Comparison of ENCODE assay signal across 10 cellular contexts in genomic region chr5:160166069-160166972, GRCh38. TPM values are rescaled to one million over a fixed set of nuclear protein-coding genes. Genes with fewer than 3 reads are reported as not detected.
A peak's percentile ranks its signal among the peaks of the same experiment; 100 is the strongest.
DNase-seq lines count a peak whose midpoint lies in the region; ATAC-seq, FAIRE-seq and TF ChIP-seq lines count a peak whose summit lies in the region.
"Had no signal": no experiment of that assay in that cellular context is flagged by ENCODE, and none has a peak within 500 bp of the region (broad histone marks: within the 10 kb centered on the region; RNA-seq: fewer than 3 reads in every experiment).

No MANE protein-coding gene starts in this region.

- POLR2A ChIA-PET in Panc1 (lab: Charles Lee), result no interaction called here
- POLR2A ChIA-PET in endothelial cell of umbilical vein (lab: Charles Lee), result no interaction called here

- H3K36me3 ChIP-seq in BLaER1 treated with 17β-estradiol and CSF1 and Interleukin-3, amounts not matched to agents 10 nM and 100 nM, result no peaks in the 10 kb centered on the region
- H3K36me3 ChIP-seq in Panc1 (ENCODE audit: control insufficient read depth, insufficient read depth, low read length) (no peaks in the 10 kb centered on the region), endothelial cell of umbilical vein (ENCODE audit: control insufficient read depth in 2 of 2, extremely low read depth in 1 of 2, insufficient read depth in 2 of 2, low read length in 2 of 2) (no peaks in the 10 kb centered on the region), rectal smooth muscle tissue (ENCODE audit: control insufficient read depth, insufficient read depth, low read length) (no peaks in the 10 kb centered on the region)

- no peaks in the 10 kb centered on the region for H3K9me3 ChIP-seq in BLaER1 treated with 17β-estradiol and CSF1 and Interleukin-3, amounts not matched to agents 10 nM and 100 nM (replicated peaks in 1 of 11)
- no peaks in the 10 kb centered on the region for H3K9me3 ChIP-seq in Panc1 (ENCODE audit: control insufficient read depth, insufficient read depth, low read depth, low read length)
- no peaks in the 10 kb centered on the region for H3K9me3 ChIP-seq in endothelial cell of umbilical vein (replicated peaks; ENCODE audit: control insufficient read depth, insufficient read depth, low read length)

- peaks cover 70 to 98% (median 88%) of the 10 kb centered on the region in 10 experiments for H3K4me1 ChIP-seq in BLaER1 treated with 17β-estradiol and CSF1 and Interleukin-3, amounts not matched to agents 10 nM and 100 nM
- H3K4me1 ChIP-seq in Panc1 (ENCODE audit: control insufficient read depth, insufficient read depth, low read length), result peaks cover 24% of the 10 kb centered on the region
- peaks cover 44% of the 10 kb centered on the region for H3K4me1 ChIP-seq in endothelial cell of umbilical vein (ENCODE audit: control insufficient read depth, extremely low read depth, insufficient read depth, low read length)
- H3K4me1 ChIP-seq in rectal smooth muscle tissue (ENCODE audit: control insufficient read depth, insufficient read depth, low read length), result peaks cover 10% of the 10 kb centered on the region

- BruUV-seq in Panc1 (replicated peaks; lab: Mats Ljungman, UMichigan) (no TSS peak), endothelial cell of umbilical vein (replicated peaks; lab: Mats Ljungman, UMichigan) (TSS peak; percentile 13)

- intact Hi-C loops in Panc1 (cut with micrococcal nuclease; ENCODE audit: unreplicated experiment), result no loop called here
- intact Hi-C loops in endothelial cell of umbilical vein (cut with micrococcal nuclease), result loop anchor here (10.0 kb wide), 1 partner anchor 1772 kb away; no protein-coding TSS in a partner anchor

- dilution Hi-C loops in endothelial cell of umbilical vein (cut with MboI; ENCODE audit: extremely low pct_ligation_motif_present, low sequenced_read_pairs), result no loop called here

- no peaks in the 10 kb centered on the region for H3K27me3 ChIP-seq in BLaER1 treated with 17β-estradiol and CSF1 and Interleukin-3, amounts not matched to agents 10 nM and 100 nM
- H3K27me3 ChIP-seq in Panc1 (ENCODE audit: control insufficient read depth, insufficient read depth, low read length), result no peaks in the 10 kb centered on the region
- no peaks in the 10 kb centered on the region for H3K27me3 ChIP-seq in endothelial cell of umbilical vein (ENCODE audit: control insufficient read depth in 2 of 2, insufficient read depth in 2 of 2, low read length in 2 of 2)
- no peaks in the 10 kb centered on the region for H3K27me3 ChIP-seq in rectal smooth muscle tissue (ENCODE audit: control insufficient read depth, insufficient read depth, low read length)

- peak overlapping the region in 8 of 11 experiments; percentile 6 to 84 (median 78); a peak in 14 of 22 replicates for H3K9ac ChIP-seq in BLaER1 treated with 17β-estradiol and CSF1 and Interleukin-3, amounts not matched to agents 10 nM and 100 nM
- H3K9ac ChIP-seq in endothelial cell of umbilical vein (replicated peaks; ENCODE audit: extremely low read depth, insufficient read depth, low read length) (peak overlapping the region; percentile 36), rectal smooth muscle tissue (ENCODE audit: low read length) (no peak overlapping the region)

- no peaks in the 10 kb centered on the region for H3K9me1 ChIP-seq in endothelial cell of umbilical vein (replicated peaks; ENCODE audit: control insufficient read depth, extremely low read depth, insufficient read depth, low read length)

- DNase-seq in Panc1 (ENCODE audit: low read depth, low spot score) (no peak), endothelial cell of umbilical vein (ENCODE audit: low read depth, low spot score) (no peak), SW 1271 (lab: John Stamatoyannopoulos, UW) (no peak), GOT3 (lab: John Stamatoyannopoulos, UW) (no peak), NCI-H510A treated with DMSO at 0.1 percent for 48 hours (lab: John Stamatoyannopoulos, UW) (no peak)
- DNase-seq: activated CD4-positive, alpha-beta T cell treated with anti-CD3 and anti-CD28 coated beads for 36 hours had no signal

- CTCF ChIA-PET in Panc1 (lab: Charles Lee) (no interaction called here), endothelial cell of umbilical vein (lab: Charles Lee) (interaction anchor here (0.8 to 2.3 kb wide), 8 partner anchors 10 to 179 kb away, joined by 3 to 9 read pairs (median 4); partner anchors contain the start of gene PWWP2A)

- no peak for FAIRE-seq in endothelial cell of umbilical vein (lab: Jason Lieb, UNC)

- no peaks in the 10 kb centered on the region for H3K79me2 ChIP-seq in endothelial cell of umbilical vein (ENCODE audit: control insufficient read depth, insufficient read depth, low read length)

- peak; percentile 49 for TF ChIP-seq POLR2A in endothelial cell of umbilical vein (IDR thresholded peaks at IDR 0.05; ENCODE audit: low read depth, low read length)

- TF ChIP-seq CTCF in Panc1 (IDR thresholded peaks at IDR 0.05), result no peak
- no peak for TF ChIP-seq CTCF in endothelial cell of umbilical vein (IDR thresholded peaks at IDR 0.05; ENCODE audit: extremely low read depth in 1 of 2, insufficient read depth in 1 of 2, low read depth in 1 of 2, low read length in 2 of 2)

- in situ Hi-C loops in Panc1 (cut with HindIII; ENCODE audit: low pct_unique_long_range_greater_than_20kb, low sequenced_read_pairs), result no loop called here

- ATAC-seq in Panc1 (no peak), HG02973 (IDR thresholded peaks at IDR 0.05; ENCODE audit: unreplicated experiment) (no peak)
- ATAC-seq: activated CD4-positive, alpha-beta T cell treated with anti-CD3 and anti-CD28 coated beads for 36 hours had no signal

- H3K4me3 ChIP-seq in BLaER1 treated with 17β-estradiol and CSF1 and Interleukin-3, amounts not matched to agents 10 nM and 100 nM, result no peak overlapping the region
- H3K4me3 ChIP-seq in Panc1 (ENCODE audit: low read depth in 2 of 2, low read length in 2 of 2) (no peak overlapping the region), endothelial cell of umbilical vein (replicated peaks in 1 of 3; ENCODE audit: insufficient read depth in 1 of 3, low read depth in 1 of 3, low read length in 3 of 3) (no peak overlapping the region), rectal smooth muscle tissue (ENCODE audit: low read length) (no peak overlapping the region)
- H3K4me3 ChIP-seq: lung had no signal

- peak overlapping the region; percentile 78 to 96 (median 88) for H3K4me2 ChIP-seq in BLaER1 treated with 17β-estradiol and CSF1 and Interleukin-3, amounts not matched to agents 10 nM and 100 nM
- peak overlapping the region; percentile 26 for H3K4me2 ChIP-seq in endothelial cell of umbilical vein (ENCODE audit: insufficient read depth, low read length)

- H3K27ac ChIP-seq in BLaER1 treated with 17β-estradiol and CSF1 and Interleukin-3, amounts not matched to agents 10 nM and 100 nM, result peak overlapping the region; percentile 5 to 96 (median 87); a peak in 20 of 22 replicates
- H3K27ac ChIP-seq in Panc1 (ENCODE audit: low read length) (peak overlapping the region; percentile 85), endothelial cell of umbilical vein (ENCODE audit: insufficient read depth, low read depth, low read length) (peak overlapping the region; percentile 89), rectal smooth muscle tissue (ENCODE audit: low read depth, low read length) (peak overlapping the region; percentile 6)

- H2AFZ ChIP-seq in endothelial cell of umbilical vein (ENCODE audit: low read depth, low read length), result peak overlapping the region; percentile 18

- no peaks in the 10 kb centered on the region for H4K20me1 ChIP-seq in BLaER1 treated with 17β-estradiol and CSF1 and Interleukin-3, amounts not matched to agents 10 nM and 100 nM
- H4K20me1 ChIP-seq in endothelial cell of umbilical vein (replicated peaks; ENCODE audit: control insufficient read depth, extremely low read depth, insufficient read depth, low read length), result no peaks in the 10 kb centered on the region

TF ChIP-seq in endothelial cell of umbilical vein, 7 proteins besides CTCF, POLR2A, EP300 and RAD21:
- TF ChIP-seq JUN (IDR thresholded peaks at IDR 0.05; ENCODE audit: borderline replicate concordance, insufficient read depth, insufficient read length, low read depth) (no peak), FOS (IDR thresholded peaks at IDR 0.05; ENCODE audit: borderline replicate concordance, insufficient read depth, low read length) (no peak), GATA2 (IDR thresholded peaks at IDR 0.05; ENCODE audit: insufficient read depth, insufficient read length, low read depth, low read length) (no peak), MAX (IDR thresholded peaks at IDR 0.05; ENCODE audit: insufficient read depth, insufficient read length) (no peak), POLR2AphosphoS5 (IDR thresholded peaks at IDR 0.05; ENCODE audit: insufficient read depth, low read depth, low read length) (no peak)
TF ChIP-seq in endothelial cell of umbilical vein: peak in this region for 0.

RNA-seq across cellular contexts. Expression of gene PWWP2A, which starts 47.1 kb away (rescaled TPM):
- 22.6 TPM for total RNA-seq in Panc1 (2021; ENCODE audit: unreplicated experiment)
- polyA plus RNA-seq in Panc1 (2012; ENCODE audit: insufficient read length), result 10.4 TPM
- 17.3 and 19.3 TPM in 2 replicates for total RNA-seq in endothelial cell of umbilical vein
- 4.6 and 4.8 TPM in 2 replicates for polyA plus RNA-seq in endothelial cell of umbilical vein
- 6.8 and 7.5 TPM in 2 replicates for polyA plus RNA-seq in endothelial cell of umbilical vein (2011; cell fraction: cytosol; rRNA removed)
- polyA plus RNA-seq in endothelial cell of umbilical vein (2011; cell fraction: nucleus; rRNA removed), result 13.2 and 13.6 TPM in 2 replicates
- 10.0 and 13.3 TPM in 2 replicates for polyA plus RNA-seq in endothelial cell of umbilical vein (2012)
- 11.3 and 14.6 TPM in 2 replicates for polyA minus RNA-seq in endothelial cell of umbilical vein
- polyA minus RNA-seq in endothelial cell of umbilical vein (2011; cell fraction: cytosol; rRNA and poly(A)+ RNA removed), result 6.3 TPM
- 7.2 and 13.2 TPM in 2 replicates for polyA minus RNA-seq in endothelial cell of umbilical vein (2011; cell fraction: nucleus; rRNA and poly(A)+ RNA removed)

Comparison
In these comparisons a context has a peak if more than half of its experiments do, and no peak if none do; other contexts are left out.
1. H3K27ac ChIP-seq: peak in every context shown above with its lines; median percentile 89 in endothelial cell of umbilical vein; 87 in BLaER1 treated with 17β-estradiol and CSF1 and Interleukin-3, amounts not matched to agents 10 nM and 100 nM; 85 in Panc1; 6 in rectal smooth muscle tissue.